ENCODE assay signal across 8 cellular contexts in genomic region chr6:56757585-56757984, GRCh38.
DNase-seq lines count a peak whose midpoint lies in the region; ATAC-seq and FAIRE-seq lines count a peak whose summit lies in the region.

No MANE protein-coding gene starts in this region.

- no peaks in the 10 kb centered on the region for H3K9me3 ChIP-seq in naive thymus-derived CD4-positive, alpha-beta T cell (ENCODE audit: control insufficient read depth in 2 of 3, low read length in 3 of 3)

- no peaks in the 10 kb centered on the region for H3K9me3 Mint-ChIP-seq in naive thymus-derived CD4-positive, alpha-beta T cell
- no peaks in the 10 kb centered on the region for H3K9me3 Mint-ChIP-seq in T-helper 2 cell treated with Interferon-gamma antibody and Interleukin-4, amounts not matched to agents 5 μg/mL and 100 μg/mL, for 36 hours
- H3K9me3 Mint-ChIP-seq in activated CD8-positive, alpha-beta T cell treated with anti-CD3 and anti-CD28 coated beads, Interleukin-2, amount 10 ng/mL, durations not matched to agents 7 days and 5 days (ENCODE audit: insufficient read depth): no peaks in the 10 kb centered on the region

- no peak overlapping the region for H3K4me3 ChIP-seq in naive thymus-derived CD4-positive, alpha-beta T cell (ENCODE audit: low read length)

- peak; percentile 36 for ATAC-seq in naive thymus-derived CD4-positive, alpha-beta T cell
- ATAC-seq in activated CD8-positive, alpha-beta T cell treated with anti-CD3 and anti-CD28 coated beads, Interleukin-2, amount 10 ng/mL, durations not matched to agents 7 days and 5 days: no peak

- peak; percentile 68 for DNase-seq in HT-29 (ENCODE audit: low spot score)
- DNase-seq in dermis blood vessel endothelial cell: peak; percentile 84
- DNase-seq in naive thymus-derived CD4-positive, alpha-beta T cell: no peak
- no peak for DNase-seq in glomerular visceral epithelial cell (ENCODE audit: extremely low spot score)
- no peak for DNase-seq in T-helper 2 cell treated with Interferon-gamma antibody and Interleukin-4, amounts not matched to agents 5 μg/mL and 100 μg/mL, for 36 hours (ENCODE audit: low spot score)
- no peak for DNase-seq in activated CD8-positive, alpha-beta T cell treated with anti-CD3 and anti-CD28 coated beads, Interleukin-2, amount 10 ng/mL, durations not matched to agents 7 days and 5 days
- DNase-seq in middle frontal gyrus (ENCODE audit: extremely low spot score, low spot score): no peak

- H3K4me1 Mint-ChIP-seq in naive thymus-derived CD4-positive, alpha-beta T cell: peaks cover 0 to 9% (median 0%) of the 10 kb centered on the region in 7 donors
- H3K4me1 Mint-ChIP-seq in T-helper 2 cell treated with Interferon-gamma antibody and Interleukin-4, amounts not matched to agents 5 μg/mL and 100 μg/mL, for 36 hours (ENCODE audit: low read depth): no peaks in the 10 kb centered on the region
- no peaks in the 10 kb centered on the region for H3K4me1 Mint-ChIP-seq in activated CD8-positive, alpha-beta T cell treated with anti-CD3 and anti-CD28 coated beads, Interleukin-2, amount 10 ng/mL, durations not matched to agents 7 days and 5 days (ENCODE audit: low read depth)

- POLR2A ChIA-PET in naive thymus-derived CD4-positive, alpha-beta T cell (lab: Charles Lee): no interaction called here
- POLR2A ChIA-PET in activated CD8-positive, alpha-beta T cell treated with anti-CD3 and anti-CD28 coated beads, Interleukin-2, amount 10 ng/mL, durations not matched to agents 7 days and 5 days (lab: Charles Lee): no interaction called here

- no peaks in the 10 kb centered on the region for H3K36me3 ChIP-seq in naive thymus-derived CD4-positive, alpha-beta T cell (ENCODE audit: control insufficient read depth in 2 of 3, insufficient read depth in 3 of 3, low read length in 3 of 3)

- FAIRE-seq in G401.6 (lab: Jason Lieb, UNC): peak; percentile 94

- no peaks in the 10 kb centered on the region for H3K36me3 Mint-ChIP-seq in naive thymus-derived CD4-positive, alpha-beta T cell
- H3K36me3 Mint-ChIP-seq in T-helper 2 cell treated with Interferon-gamma antibody and Interleukin-4, amounts not matched to agents 5 μg/mL and 100 μg/mL, for 36 hours (ENCODE audit: low read depth): no peaks in the 10 kb centered on the region
- no peaks in the 10 kb centered on the region for H3K36me3 Mint-ChIP-seq in activated CD8-positive, alpha-beta T cell treated with anti-CD3 and anti-CD28 coated beads, Interleukin-2, amount 10 ng/mL, durations not matched to agents 7 days and 5 days (ENCODE audit: low read depth)

- H3K27me3 Mint-ChIP-seq in naive thymus-derived CD4-positive, alpha-beta T cell: peaks cover 0 to 12% (median 0%) of the 10 kb centered on the region in 5 donors
- H3K27me3 Mint-ChIP-seq in T-helper 2 cell treated with Interferon-gamma antibody and Interleukin-4, amounts not matched to agents 5 μg/mL and 100 μg/mL, for 36 hours (ENCODE audit: low read depth): no peaks in the 10 kb centered on the region
- H3K27me3 Mint-ChIP-seq in activated CD8-positive, alpha-beta T cell treated with anti-CD3 and anti-CD28 coated beads, Interleukin-2, amount 10 ng/mL, durations not matched to agents 7 days and 5 days (ENCODE audit: low read depth): peaks cover 1% of the 10 kb centered on the region

- H3K4me1 ChIP-seq in naive thymus-derived CD4-positive, alpha-beta T cell (ENCODE audit: control insufficient read depth in 2 of 2, insufficient read depth in 2 of 2, low read length in 2 of 2): no peaks in the 10 kb centered on the region

- no peak overlapping the region for H3K27ac ChIP-seq in naive thymus-derived CD4-positive, alpha-beta T cell (ENCODE audit: low read depth, low read length)

- no peak overlapping the region for H3K4me3 Mint-ChIP-seq in naive thymus-derived CD4-positive, alpha-beta T cell
- no peak overlapping the region for H3K4me3 Mint-ChIP-seq in T-helper 2 cell treated with Interferon-gamma antibody and Interleukin-4, amounts not matched to agents 5 μg/mL and 100 μg/mL, for 36 hours
- H3K4me3 Mint-ChIP-seq in activated CD8-positive, alpha-beta T cell treated with anti-CD3 and anti-CD28 coated beads, Interleukin-2, amount 10 ng/mL, durations not matched to agents 7 days and 5 days: no peak overlapping the region

- intact Hi-C loops in naive thymus-derived CD4-positive, alpha-beta T cell (cut with micrococcal nuclease): no loop called here

- no peaks in the 10 kb centered on the region for H3K27me3 ChIP-seq in naive thymus-derived CD4-positive, alpha-beta T cell (ENCODE audit: control insufficient read depth in 2 of 2, insufficient read depth in 2 of 2, low read length in 2 of 2)

- no peak overlapping the region for H3K27ac Mint-ChIP-seq in naive thymus-derived CD4-positive, alpha-beta T cell
- H3K27ac Mint-ChIP-seq in T-helper 2 cell treated with Interferon-gamma antibody and Interleukin-4, amounts not matched to agents 5 μg/mL and 100 μg/mL, for 36 hours: no peak overlapping the region
- H3K27ac Mint-ChIP-seq in activated CD8-positive, alpha-beta T cell treated with anti-CD3 and anti-CD28 coated beads, Interleukin-2, amount 10 ng/mL, durations not matched to agents 7 days and 5 days: no peak overlapping the region

- CTCF ChIA-PET in naive thymus-derived CD4-positive, alpha-beta T cell (lab: Charles Lee): no interaction called here
- CTCF ChIA-PET in activated CD8-positive, alpha-beta T cell treated with anti-CD3 and anti-CD28 coated beads, Interleukin-2, amount 10 ng/mL, durations not matched to agents 7 days and 5 days (lab: Charles Lee): no interaction called here

Comparison
In these comparisons a context has a peak if more than half of its experiments do, and no peak if none do; other contexts are left out.
1. DNase-seq: peak in HT-29 (single experiment) and dermis blood vessel endothelial cell (single experiment); none in naive thymus-derived CD4-positive, alpha-beta T cell (0 of 9), glomerular visceral epithelial cell (single experiment), T-helper 2 cell treated with Interferon-gamma antibody and Interleukin-4, amounts not matched to agents 5 μg/mL and 100 μg/mL, for 36 hours (single experiment), activated CD8-positive, alpha-beta T cell treated with anti-CD3 and anti-CD28 coated beads, Interleukin-2, amount 10 ng/mL, durations not matched to agents 7 days and 5 days (single experiment) and middle frontal gyrus (single experiment).